ENCODE assay signal across 2 cellular contexts in genomic region chr18:75454022-75454795, GRCh38.
TF ChIP-seq lines count a peak whose summit lies in the region.

No MANE protein-coding gene starts in this region.

TF ChIP-seq in GM23338, 12 proteins besides CTCF, POLR2A, EP300 and RAD21:
- no peak for TF ChIP-seq EZH2 (IDR thresholded peaks at IDR 0.05; ENCODE audit: low read depth, unreplicated experiment)
- TF ChIP-seq NANOG (IDR thresholded peaks at IDR 0.05; ENCODE audit: borderline replicate concordance), result no peak
- no peak for TF ChIP-seq ETS1 (IDR thresholded peaks at IDR 0.05)
- TF ChIP-seq JUNB (IDR thresholded peaks at IDR 0.05; ENCODE audit: unreplicated experiment), result no peak
- no peak for TF ChIP-seq REST (IDR thresholded peaks at IDR 0.05; ENCODE audit: unreplicated experiment)
- TF ChIP-seq EZH2phosphoT487 (IDR thresholded peaks at IDR 0.05; ENCODE audit: unreplicated experiment), result no peak
- no peak for TF ChIP-seq ZNF331 (CRISPR knock-in tag; IDR thresholded peaks at IDR 0.05; ENCODE audit: low read depth)
- no peak for TF ChIP-seq ZNF462 (CRISPR knock-in tag; IDR thresholded peaks at IDR 0.05)
- TF ChIP-seq STAT1 (IDR thresholded peaks at IDR 0.05; ENCODE audit: unreplicated experiment), result no peak
- no peak for TF ChIP-seq POLR2AphosphoS5 (IDR thresholded peaks at IDR 0.05; ENCODE audit: low read depth)
- no peak for TF ChIP-seq ZNF114 (CRISPR knock-in tag; IDR thresholded peaks at IDR 0.05)
- TF ChIP-seq CREB1 (CRISPR knock-in tag; IDR thresholded peaks at IDR 0.05; ENCODE audit: low read depth), result no peak

TF ChIP-seq in K562, 482 proteins besides CTCF, POLR2A, EP300 and RAD21:
- TF ChIP-seq PTTG1 (tag; IDR thresholded peaks at IDR 0.05; ENCODE audit: low read depth), result no peak
- TF ChIP-seq MAFF (IDR thresholded peaks at IDR 0.05; ENCODE audit: low read length), result peak; percentile 54
- TF ChIP-seq ZNF316 (IDR thresholded peaks at IDR 0.05), result peak; percentile 65
